In the genomic region with DNA sequence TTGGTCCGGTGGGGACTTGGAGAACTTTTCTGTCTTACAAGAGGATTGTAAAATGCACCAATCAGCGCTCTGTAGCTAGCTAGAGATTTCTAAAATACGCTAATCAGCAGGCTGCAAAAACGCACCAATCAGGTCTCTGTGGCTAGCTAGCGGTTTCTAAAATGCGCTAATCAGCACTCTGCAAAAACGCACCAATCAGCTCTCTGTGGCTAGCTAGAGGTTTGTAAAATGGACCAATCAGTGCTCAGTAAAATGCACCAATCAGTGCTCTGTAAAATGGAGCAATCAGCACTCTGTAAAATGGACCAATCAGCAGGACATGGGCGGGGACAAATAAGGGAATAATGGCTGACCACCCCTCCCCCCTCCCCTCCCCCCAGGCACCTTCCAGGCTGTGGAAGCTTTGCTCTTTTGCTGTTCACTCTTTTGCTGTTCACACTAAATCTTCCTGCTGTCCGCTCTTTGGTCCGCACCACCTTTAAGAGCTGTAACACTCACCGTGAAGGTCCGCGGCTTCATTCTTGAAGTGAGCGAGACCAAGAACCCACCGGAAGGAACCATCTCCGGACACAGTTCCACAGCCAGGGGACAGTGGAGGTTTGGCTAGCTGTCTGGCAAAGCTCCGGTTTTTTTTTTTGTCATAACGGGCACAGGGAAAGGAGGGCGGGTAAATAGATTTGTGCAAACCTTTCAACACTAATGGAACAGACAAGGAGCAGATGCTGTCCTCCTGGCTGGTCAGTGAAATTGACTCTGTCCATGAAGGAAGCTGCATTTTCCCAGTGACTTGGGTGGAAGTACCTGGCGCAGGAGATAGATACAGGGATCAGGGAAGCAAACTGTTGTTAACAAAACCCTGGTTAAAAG, we compare ENCODE assay signal across 20 cellular contexts. TPM values are rescaled to one million over a fixed set of nuclear protein-coding genes. Genes with fewer than 3 reads are reported as not detected.
DNase-seq lines count a peak whose midpoint lies in the region; ATAC-seq lines count a peak whose summit lies in the region.
"Had no signal": no experiment of that assay in that cellular context is flagged by ENCODE, and none has a peak within 500 bp of the region (broad histone marks: within the 10 kb centered on the region; RNA-seq: fewer than 3 reads in every experiment).

No MANE protein-coding gene starts in this region.

- no peaks in the 10 kb centered on the region for H3K9me3 Mint-ChIP-seq in CD8-positive, alpha-beta memory T cell
- no peaks in the 10 kb centered on the region for H3K9me3 Mint-ChIP-seq in activated T-helper 17 cell treated with anti-CD3 and anti-CD28 coated beads, Interleukin-2, amount 50 U/mL, for 72 hours
- H3K9me3 Mint-ChIP-seq: activated B cell treated with CpG ODN at 0.5 μM for 24 hours; T-helper 2 cell treated with Interferon-gamma antibody and Interleukin-4, amounts not matched to agents 5 μg/mL and 100 μg/mL, for 36 hours had no signal

- no peaks in the 10 kb centered on the region for H3K9me3 ChIP-seq in CD8-positive, alpha-beta memory T cell (ENCODE audit: low read length)
- H3K9me3 ChIP-seq: body of pancreas, left lung, prostate gland, SJSA1, stomach had no signal

- peaks cover 3 to 42% (median 4%) of the 10 kb centered on the region in 3 donors for H3K36me3 Mint-ChIP-seq in CD8-positive, alpha-beta memory T cell
- peaks cover 7% of the 10 kb centered on the region for H3K36me3 Mint-ChIP-seq in activated T-helper 17 cell treated with anti-CD3 and anti-CD28 coated beads, Interleukin-2, amount 50 U/mL, for 72 hours (ENCODE audit: low read depth)

- H3K27me3 Mint-ChIP-seq in CD8-positive, alpha-beta memory T cell = no peaks in the 10 kb centered on the region
- no peaks in the 10 kb centered on the region for H3K27me3 Mint-ChIP-seq in activated T-helper 17 cell treated with anti-CD3 and anti-CD28 coated beads, Interleukin-2, amount 50 U/mL, for 72 hours
- H3K27me3 Mint-ChIP-seq: activated B cell treated with CpG ODN at 0.5 μM for 24 hours had no signal

- peaks cover 54% of the 10 kb centered on the region for H3K4me1 ChIP-seq in CD8-positive, alpha-beta memory T cell (ENCODE audit: insufficient read depth, low read length)

- no peak overlapping the region for H3K27ac ChIP-seq in CD8-positive, alpha-beta memory T cell (ENCODE audit: low read depth, low read length)
- H3K27ac ChIP-seq: body of pancreas, left lung, PC-9, prostate gland, SJSA1, skin epidermis had no signal

- ATAC-seq in activated T-helper 17 cell treated with anti-CD3 and anti-CD28 coated beads, Interleukin-2, amount 50 U/mL, for 72 hours (replicated peaks) = no peak
- ATAC-seq in left lobe of liver (peak; percentile 63), HG03139 (IDR thresholded peaks at IDR 0.05; ENCODE audit: unreplicated experiment) (no peak)
- ATAC-seq: body of pancreas, left lung had no signal

- H3K4me3 Mint-ChIP-seq in CD8-positive, alpha-beta memory T cell = peak overlapping the region in 3 of 7 donors; percentile 10 to 14 (median 12)
- H3K4me3 Mint-ChIP-seq in activated T-helper 17 cell treated with anti-CD3 and anti-CD28 coated beads, Interleukin-2, amount 50 U/mL, for 72 hours = no peak overlapping the region
- H3K4me3 Mint-ChIP-seq: activated B cell treated with CpG ODN at 0.5 μM for 24 hours; T-helper 2 cell treated with Interferon-gamma antibody and Interleukin-4, amounts not matched to agents 5 μg/mL and 100 μg/mL, for 36 hours had no signal

- POLR2A ChIA-PET in CD8-positive, alpha-beta memory T cell (lab: Charles Lee) = interaction anchor here (0.7 to 1.6 kb wide), 4 partner anchors 13 to 93 kb away, joined by 3 to 4 read pairs (median 3); no protein-coding TSS in a partner anchor

- no peak overlapping the region for H3K4me3 ChIP-seq in CD8-positive, alpha-beta memory T cell (ENCODE audit: low read length)
- H3K4me3 ChIP-seq: body of pancreas, left lung, PC-9, prostate gland, SJSA1, skin epidermis, stomach had no signal

- H3K27me3 ChIP-seq in CD8-positive, alpha-beta memory T cell (ENCODE audit: insufficient read depth, low read length, poor library complexity, severe bottlenecking) = no peaks in the 10 kb centered on the region
- H3K27me3 ChIP-seq: body of pancreas, left lung, SJSA1, stomach had no signal

- CTCF ChIA-PET in CD8-positive, alpha-beta memory T cell (lab: Charles Lee) = interaction anchor here (1.1 to 5.5 kb wide), 3 partner anchors 68 to 90 kb away, joined by 8 to 81 read pairs (median 8); no protein-coding TSS in a partner anchor

- DNase-seq in activated effector memory CD4-positive, alpha-beta T cell treated with anti-CD3 and anti-CD28 coated beads, Interleukin-2, amount 50 U/mL, for 16 hours = peak; percentile 31
- no peak for DNase-seq in activated effector memory CD4-positive, alpha-beta T cell treated with Interleukin-2 at 50 U/mL for 16 hours
- DNase-seq in CD8-positive, alpha-beta memory T cell = peak in 1 of 5 donors; percentile 42
- DNase-seq in left lobe of liver (ENCODE audit: low spot score) = peak; percentile 58
- no peak for DNase-seq in NOMO-1 treated with dmso at 0.1 percent for 144 hours (lab: John Stamatoyannopoulos, UW; ENCODE audit: unreplicated experiment)
- DNase-seq in KBM-7 = no peak
- DNase-seq: activated B cell treated with CpG ODN at 0.5 μM for 24 hours; body of pancreas; effector CD8-positive, alpha-beta T cell; left lung; MM.1S; PC-9; stomach; trophoblast cell had no signal

- no peaks in the 10 kb centered on the region for H3K36me3 ChIP-seq in CD8-positive, alpha-beta memory T cell (ENCODE audit: insufficient read depth, low read length)
- H3K36me3 ChIP-seq: left lung, prostate gland, SJSA1, stomach had no signal

- peaks cover 63 to 88% (median 70%) of the 10 kb centered on the region in 3 donors for H3K4me1 Mint-ChIP-seq in CD8-positive, alpha-beta memory T cell
- peaks cover 37% of the 10 kb centered on the region for H3K4me1 Mint-ChIP-seq in activated T-helper 17 cell treated with anti-CD3 and anti-CD28 coated beads, Interleukin-2, amount 50 U/mL, for 72 hours

- H3K27ac Mint-ChIP-seq in CD8-positive, alpha-beta memory T cell = peak overlapping the region in 7 of 8 donors; percentile 21 to 86 (median 64)
- peak overlapping the region; percentile 65 for H3K27ac Mint-ChIP-seq in activated T-helper 17 cell treated with anti-CD3 and anti-CD28 coated beads, Interleukin-2, amount 50 U/mL, for 72 hours
- H3K27ac Mint-ChIP-seq: activated B cell treated with CpG ODN at 0.5 μM for 24 hours; T-helper 2 cell treated with Interferon-gamma antibody and Interleukin-4, amounts not matched to agents 5 μg/mL and 100 μg/mL, for 36 hours had no signal

- in situ Hi-C loops in KBM-7 (cut with MboI; ENCODE audit: low pct_unique_long_range_greater_than_20kb, low sequenced_read_pairs) = no loop called here

RNA-seq across cellular contexts. Expression of a gene that starts 8.3 kb away (rescaled TPM):
- total RNA-seq in CD8-positive, alpha-beta memory T cell = 10 to 100 TPM; 43.1 to 45.1 TPM
- polyA plus RNA-seq in CD8-positive, alpha-beta memory T cell = 163 TPM
- 10 to 100 TPM; 43.0 to 45.4 TPM for total RNA-seq in activated T-helper 17 cell treated with anti-CD3 and anti-CD28 coated beads, Interleukin-2, amount 50 U/mL, for 72 hours
- total RNA-seq in left lobe of liver = 13.1 TPM

RNA-seq across cellular contexts. Expression of a gene that starts 19.0 kb away (rescaled TPM):
- total RNA-seq in CD8-positive, alpha-beta memory T cell = 10 to 100 TPM; 91.1 to 94.2 TPM
- polyA plus RNA-seq in CD8-positive, alpha-beta memory T cell = 40.2 TPM
- 100 to 1,000 TPM in 1 of 2 donors, 10 to 100 TPM in 1; 83.0 to 112 TPM for total RNA-seq in activated T-helper 17 cell treated with anti-CD3 and anti-CD28 coated beads, Interleukin-2, amount 50 U/mL, for 72 hours
- total RNA-seq in left lobe of liver = 28.1 TPM

Comparison
In these comparisons a context has a peak if more than half of its experiments do, and no peak if none do; other contexts are left out.
1. DNase-seq: peak in activated effector memory CD4-positive, alpha-beta T cell treated with anti-CD3 and anti-CD28 coated beads, Interleukin-2, amount 50 U/mL, for 16 hours (single experiment) and left lobe of liver (single experiment); none in activated effector memory CD4-positive, alpha-beta T cell treated with Interleukin-2 at 50 U/mL for 16 hours (single experiment), NOMO-1 treated with dmso at 0.1 percent for 144 hours (single experiment) and KBM-7 (single experiment).